Comparison of ENCODE assay signal across 9 cellular contexts in genomic region chr6:33075568-33076405, GRCh38. TPM values are rescaled to one million over a fixed set of nuclear protein-coding genes. Genes with fewer than 3 reads are reported as not detected.
DNase-seq lines count a peak whose midpoint lies in the region; ATAC-seq and TF ChIP-seq lines count a peak whose summit lies in the region.
"Had no signal": no experiment of that assay in that cellular context is flagged by ENCODE, and none has a peak within 500 bp of the region (broad histone marks: within the 10 kb centered on the region; RNA-seq: fewer than 3 reads in every experiment).

TSS of gene HLA-DPB1 (plus strand) at chr6:33075990. CDS start at chr6:33076042, 52 bp downstream.

- peaks cover 4% of the 10 kb centered on the region for H3K27me3 Mint-ChIP-seq in activated naive CD4-positive, alpha-beta T cell treated with anti-CD3 and anti-CD28 coated beads for 36 hours (ENCODE audit: low read depth)
- H3K27me3 Mint-ChIP-seq in activated T-helper 1 cell treated with anti-CD3 and anti-CD28 coated beads, Interleukin-12 subunit alpha, Interleukin-12 subunit beta, Interleukin-2, Interleukin-4 antibody, amounts not matched to agents 30 ng/mL and 10 ng/mL and 1 ng/mL, durations not matched to agents 14 hours and 24 hours and 36 hours (ENCODE audit: insufficient read depth), result peaks cover 4% of the 10 kb centered on the region
- peaks cover 22% of the 10 kb centered on the region for H3K27me3 Mint-ChIP-seq in progenitor cell of endocrine pancreas

- peaks cover 20% of the 10 kb centered on the region for H3K27me3 ChIP-seq in gastroesophageal sphincter

- no peak for DNase-seq in activated naive CD4-positive, alpha-beta T cell treated with anti-CD3 and anti-CD28 coated beads for 36 hours
- DNase-seq in activated naive CD4-positive, alpha-beta T cell treated with Interleukin-2 at 50 U/mL for 16 hours, result no peak
- DNase-seq in H4 (ENCODE audit: low spot score) (peak; percentile 45), LNCaP clone FGC (ENCODE audit: low read depth) (peak; percentile 18), progenitor cell of endocrine pancreas (ENCODE audit: low spot score, unreplicated experiment) (no peak), NCI-H1694 treated with DMSO at 0.1 percent for 48 hours (lab: John Stamatoyannopoulos, UW) (no peak)
- DNase-seq in activated T-helper 1 cell treated with anti-CD3 and anti-CD28 coated beads, Interleukin-12 subunit alpha, Interleukin-12 subunit beta, Interleukin-2, Interleukin-4 antibody, amounts not matched to agents 30 ng/mL and 10 ng/mL and 1 ng/mL, durations not matched to agents 14 hours and 24 hours and 36 hours (ENCODE audit: low spot score), result peak; percentile 40

- no peaks in the 10 kb centered on the region for H3K36me3 Mint-ChIP-seq in activated naive CD4-positive, alpha-beta T cell treated with anti-CD3 and anti-CD28 coated beads for 36 hours (ENCODE audit: low read depth)
- peaks cover 3% of the 10 kb centered on the region for H3K36me3 Mint-ChIP-seq in activated T-helper 1 cell treated with anti-CD3 and anti-CD28 coated beads, Interleukin-12 subunit alpha, Interleukin-12 subunit beta, Interleukin-2, Interleukin-4 antibody, amounts not matched to agents 30 ng/mL and 10 ng/mL and 1 ng/mL, durations not matched to agents 14 hours and 24 hours and 36 hours (ENCODE audit: low read depth)
- no peaks in the 10 kb centered on the region for H3K36me3 Mint-ChIP-seq in progenitor cell of endocrine pancreas (ENCODE audit: insufficient read depth)

- no peaks in the 10 kb centered on the region for H3K9me3 Mint-ChIP-seq in activated naive CD4-positive, alpha-beta T cell treated with anti-CD3 and anti-CD28 coated beads for 36 hours
- no peaks in the 10 kb centered on the region for H3K9me3 Mint-ChIP-seq in activated T-helper 1 cell treated with anti-CD3 and anti-CD28 coated beads, Interleukin-12 subunit alpha, Interleukin-12 subunit beta, Interleukin-2, Interleukin-4 antibody, amounts not matched to agents 30 ng/mL and 10 ng/mL and 1 ng/mL, durations not matched to agents 14 hours and 24 hours and 36 hours
- no peaks in the 10 kb centered on the region for H3K9me3 Mint-ChIP-seq in progenitor cell of endocrine pancreas (ENCODE audit: low read depth)
- H3K9me3 Mint-ChIP-seq: nephron had no signal

- H3K9me3 ChIP-seq in gastroesophageal sphincter, result no peaks in the 10 kb centered on the region

- TF ChIP-seq POLR2A in gastroesophageal sphincter (IDR thresholded peaks at IDR 0.05), result peak in 1 of 2 donors; percentile 34

- H3K4me3 ChIP-seq in LNCaP clone FGC (ENCODE audit: low read depth, low read length) (no peak within 1 kb of the TSS), gastroesophageal sphincter (peak within 1 kb of the TSS; percentile 2 to 40)

- CTCF ChIA-PET in activated naive CD4-positive, alpha-beta T cell treated with anti-CD3 and anti-CD28 coated beads for 36 hours (lab: Charles Lee), result interaction anchor here (0.9 to 1.7 kb wide), 2 partner anchors 61 to 64 kb away, joined by 3 to 5 read pairs; no protein-coding TSS in a partner anchor

- H3K27ac ChIP-seq in gastroesophageal sphincter, result peak within 1 kb of the TSS in 3 of 4 donors; percentile 41 to 77 (median 69)

- intact Hi-C loops in activated naive CD4-positive, alpha-beta T cell treated with anti-CD3 and anti-CD28 coated beads for 36 hours (cut with micrococcal nuclease), result no loop called here
- intact Hi-C loops in activated T-helper 1 cell treated with anti-CD3 and anti-CD28 coated beads, Interleukin-12 subunit alpha, Interleukin-12 subunit beta, Interleukin-2, Interleukin-4 antibody, amounts not matched to agents 30 ng/mL and 10 ng/mL and 1 ng/mL, durations not matched to agents 14 hours and 24 hours and 36 hours (cut with micrococcal nuclease), result loop anchor here (1.0 to 5.0 kb wide), 2 partner anchors 174 to 183 kb away; no protein-coding TSS in a partner anchor

- H3K4me3 Mint-ChIP-seq in activated naive CD4-positive, alpha-beta T cell treated with anti-CD3 and anti-CD28 coated beads for 36 hours, result peak within 1 kb of the TSS; percentile 62
- peak within 1 kb of the TSS; percentile 78 for H3K4me3 Mint-ChIP-seq in activated T-helper 1 cell treated with anti-CD3 and anti-CD28 coated beads, Interleukin-12 subunit alpha, Interleukin-12 subunit beta, Interleukin-2, Interleukin-4 antibody, amounts not matched to agents 30 ng/mL and 10 ng/mL and 1 ng/mL, durations not matched to agents 14 hours and 24 hours and 36 hours
- no peak within 1 kb of the TSS for H3K4me3 Mint-ChIP-seq in progenitor cell of endocrine pancreas (ENCODE audit: low read depth)
- H3K4me3 Mint-ChIP-seq: nephron had no signal

- 45 to 47% methylated on average over 4 to 7 of the region's 10 CpGs for WGBS in gastroesophageal sphincter (ENCODE audit: low coverage in 1 of 2), 2 donors

- peaks cover 25% of the 10 kb centered on the region for H3K4me1 Mint-ChIP-seq in activated naive CD4-positive, alpha-beta T cell treated with anti-CD3 and anti-CD28 coated beads for 36 hours (ENCODE audit: low read depth)
- peaks cover 60% of the 10 kb centered on the region for H3K4me1 Mint-ChIP-seq in activated T-helper 1 cell treated with anti-CD3 and anti-CD28 coated beads, Interleukin-12 subunit alpha, Interleukin-12 subunit beta, Interleukin-2, Interleukin-4 antibody, amounts not matched to agents 30 ng/mL and 10 ng/mL and 1 ng/mL, durations not matched to agents 14 hours and 24 hours and 36 hours (ENCODE audit: low read depth)
- peaks cover 3% of the 10 kb centered on the region for H3K4me1 Mint-ChIP-seq in progenitor cell of endocrine pancreas (ENCODE audit: low read depth)

- ATAC-seq in gastroesophageal sphincter, result peak; percentile 70

- peaks cover 0 to 14% (median 0%) of the 10 kb centered on the region in 3 donors for H3K4me1 ChIP-seq in gastroesophageal sphincter

- no peak for TF ChIP-seq CTCF in LNCaP clone FGC (IDR thresholded peaks at IDR 0.05; ENCODE audit: control insufficient read depth, extremely low read depth, insufficient read depth)
- TF ChIP-seq CTCF in gastroesophageal sphincter (IDR thresholded peaks at IDR 0.05), result no peak
- no peak for TF ChIP-seq CTCF in progenitor cell of endocrine pancreas (IDR thresholded peaks at IDR 0.05; ENCODE audit: unreplicated experiment)

- H3K36me3 ChIP-seq in gastroesophageal sphincter, result no peaks in the 10 kb centered on the region

- TF ChIP-seq EP300 in gastroesophageal sphincter (IDR thresholded peaks at IDR 0.05), result no peak

- no peak within 1 kb of the TSS for H3K27ac Mint-ChIP-seq in activated naive CD4-positive, alpha-beta T cell treated with anti-CD3 and anti-CD28 coated beads for 36 hours
- H3K27ac Mint-ChIP-seq in activated T-helper 1 cell treated with anti-CD3 and anti-CD28 coated beads, Interleukin-12 subunit alpha, Interleukin-12 subunit beta, Interleukin-2, Interleukin-4 antibody, amounts not matched to agents 30 ng/mL and 10 ng/mL and 1 ng/mL, durations not matched to agents 14 hours and 24 hours and 36 hours, result peak within 1 kb of the TSS; percentile 47
- no peak within 1 kb of the TSS for H3K27ac Mint-ChIP-seq in progenitor cell of endocrine pancreas
- H3K27ac Mint-ChIP-seq: nephron had no signal

RNA-seq across cellular contexts. Expression of gene HLA-DPB1, which starts in this region (rescaled TPM):
- 1 to 10 TPM; 2.8 to 4.0 TPM for total RNA-seq in activated naive CD4-positive, alpha-beta T cell treated with anti-CD3 and anti-CD28 coated beads for 36 hours
- 25.4 and 47.3 TPM in 2 replicates for total RNA-seq in H4 (2014; rRNA removed; shearing (Covaris generic))
- 12.2 and 12.3 TPM in 2 replicates for total RNA-seq in activated T-helper 1 cell treated with anti-CD3 and anti-CD28 coated beads, Interleukin-12 subunit alpha, Interleukin-12 subunit beta, Interleukin-2, Interleukin-4 antibody, amounts not matched to agents 30 ng/mL and 10 ng/mL and 1 ng/mL, durations not matched to agents 14 hours and 24 hours and 36 hours
- total RNA-seq in gastroesophageal sphincter (10 to 100 TPM; 32.1 to 86.3 (median 66.9) TPM), progenitor cell of endocrine pancreas (13.5 and 17.9 TPM in 2 replicates)

Comparison
In these comparisons a context has a peak if more than half of its experiments do, and no peak if none do; other contexts are left out.
1. DNase-seq: peak in H4 (single experiment), LNCaP clone FGC (single experiment) and activated T-helper 1 cell treated with anti-CD3 and anti-CD28 coated beads, Interleukin-12 subunit alpha, Interleukin-12 subunit beta, Interleukin-2, Interleukin-4 antibody, amounts not matched to agents 30 ng/mL and 10 ng/mL and 1 ng/mL, durations not matched to agents 14 hours and 24 hours and 36 hours (single experiment); none in activated naive CD4-positive, alpha-beta T cell treated with anti-CD3 and anti-CD28 coated beads for 36 hours (single experiment), activated naive CD4-positive, alpha-beta T cell treated with Interleukin-2 at 50 U/mL for 16 hours (single experiment), progenitor cell of endocrine pancreas (single experiment) and NCI-H1694 treated with DMSO at 0.1 percent for 48 hours (single experiment).